Comparison of ENCODE assay signal across 9 cellular contexts in the genomic region with DNA sequence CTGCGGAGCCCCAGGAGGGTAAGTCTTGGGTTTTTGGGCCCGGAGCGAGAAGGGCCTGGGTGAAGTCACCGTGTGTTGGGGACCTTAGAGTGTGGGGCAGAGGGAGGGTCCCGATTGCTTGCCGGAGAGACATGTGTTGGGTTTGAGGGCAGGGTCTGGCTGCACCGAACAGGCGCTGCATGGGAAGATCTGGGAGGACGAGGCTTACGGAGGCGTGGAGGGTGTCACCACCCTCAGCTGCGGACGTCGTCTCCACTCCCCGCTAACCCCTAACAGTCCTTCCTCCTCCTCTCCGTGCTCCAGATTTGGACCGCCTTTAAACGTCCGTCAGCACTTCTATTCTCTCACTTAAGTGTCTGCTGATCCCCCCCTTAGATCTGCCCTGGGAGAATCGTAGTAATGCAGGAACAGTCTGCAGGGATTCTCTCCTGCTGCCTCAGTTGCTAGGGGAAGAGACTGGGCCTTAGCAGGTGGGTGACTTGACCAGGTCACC. TPM values are rescaled to one million over a fixed set of nuclear protein-coding genes. Genes with fewer than 3 reads are reported as not detected.
A peak's percentile ranks its signal among the peaks of the same experiment; 100 is the strongest.
DNase-seq lines count a peak whose midpoint lies in the region; ATAC-seq and TF ChIP-seq lines count a peak whose summit lies in the region.
"Not testable (repeated sequence)": the region's sequence is repeated elsewhere in the genome, so short reads cannot be mapped to it uniquely, and the experiment has no call there.
"Had no signal": no experiment of that assay in that cellular context is flagged by ENCODE, and none has a peak within 500 bp of the region (broad histone marks: within the 10 kb centered on the region; RNA-seq: fewer than 3 reads in every experiment).

No MANE protein-coding gene starts in this region.

- H3K9me3 ChIP-seq in MG63; mesodermal cell (ENCODE audit: control insufficient read depth, low read length); gastrocnemius medialis: not testable (repeated sequence)

- BruUV-seq in Calu3 (replicated peaks; lab: Mats Ljungman, UMichigan); MCF 10A (replicated peaks; lab: Mats Ljungman, UMichigan): not testable (repeated sequence)

- in situ Hi-C loops in gastrocnemius medialis (cut with MboI; ENCODE audit: low sequenced_read_pairs in 4 of 4): not testable (repeated sequence)

- not testable (repeated sequence) for ATAC-seq in foreskin keratinocyte, gastrocnemius medialis

- not testable (repeated sequence) for H3K9me3 Mint-ChIP-seq in Calu3 (ENCODE audit: low read depth, unreplicated experiment); MCF 10A (ENCODE audit: unreplicated experiment); type B pancreatic cell

- WGBS in mesodermal cell (ENCODE audit: insufficient coverage in 2 of 2), 2 experiments: 0% methylated on average over 8 of the region's 20 CpGs; no CpG with 5 or more reads in 1 of the 2 experiments

- CTCF ChIA-PET in Calu3 (lab: Charles Lee); MCF 10A (lab: Yijun Ruan, JAX): not testable (repeated sequence)

- H3K36me3 Mint-ChIP-seq in Calu3 (ENCODE audit: insufficient read depth, unreplicated experiment) (peaks cover 23% of the 10 kb centered on the region), MCF 10A (ENCODE audit: insufficient read depth, unreplicated experiment) (peaks cover 17% of the 10 kb centered on the region), type B pancreatic cell (peaks cover 11% of the 10 kb centered on the region)

- H3K27me3 ChIP-seq in MG63, foreskin keratinocyte, gastrocnemius medialis: not testable (repeated sequence)

- H3K27me3 Mint-ChIP-seq in Calu3 (ENCODE audit: unreplicated experiment); MCF 10A (ENCODE audit: insufficient read depth, unreplicated experiment); type B pancreatic cell: not testable (repeated sequence)

- not testable (repeated sequence) for TF ChIP-seq POLR2A in gastrocnemius medialis (IDR thresholded peaks at IDR 0.05)

- H3K4me3 Mint-ChIP-seq in Calu3 (ENCODE audit: low read depth, unreplicated experiment) (peak overlapping the region; percentile 97), MCF 10A (ENCODE audit: unreplicated experiment) (peak overlapping the region; percentile 84), type B pancreatic cell (peak overlapping the region; percentile 94)

- H3K27ac ChIP-seq in foreskin keratinocyte: peak overlapping the region; percentile 51
- not testable (repeated sequence) for H3K27ac ChIP-seq in mesodermal cell (ENCODE audit: low read depth, low read length, severe bottlenecking)
- peak overlapping the region; percentile 91 to 99 (median 97) for H3K27ac ChIP-seq in gastrocnemius medialis

- peak overlapping the region; percentile 33 for H3K27ac Mint-ChIP-seq in Calu3 (ENCODE audit: unreplicated experiment)
- H3K27ac Mint-ChIP-seq in MCF 10A (ENCODE audit: low read depth, unreplicated experiment): peak overlapping the region; percentile 87
- peak overlapping the region; percentile 58 for H3K27ac Mint-ChIP-seq in type B pancreatic cell

- POLR2A ChIA-PET in MCF 10A (lab: Yijun Ruan, JAX): not testable (repeated sequence)

- H3K4me1 ChIP-seq in foreskin keratinocyte; mesodermal cell (ENCODE audit: control insufficient read depth, insufficient read depth, low read length, poor library complexity, severe bottlenecking); gastrocnemius medialis: not testable (repeated sequence)

- not testable (repeated sequence) for H3K4me1 Mint-ChIP-seq in Calu3 (ENCODE audit: low read depth, unreplicated experiment); MCF 10A (ENCODE audit: insufficient read depth, unreplicated experiment); type B pancreatic cell (ENCODE audit: unreplicated experiment)

- intact Hi-C loops in Calu3 (cut with micrococcal nuclease; ENCODE audit: unreplicated experiment); MCF 10A (cut with micrococcal nuclease): not testable (repeated sequence)
- intact Hi-C loops in gastrocnemius medialis (cut with DNase I; ENCODE audit: low total_unique reads): loop anchor here (5.0 kb wide), 1 partner anchor 57 kb away; no protein-coding TSS in a partner anchor

- TF ChIP-seq CTCF in Calu3 (IDR thresholded peaks at IDR 0.05; ENCODE audit: unreplicated experiment); MCF 10A (IDR thresholded peaks at IDR 0.05; ENCODE audit: unreplicated experiment); foreskin keratinocyte (conservative IDR thresholded peaks at IDR 0.05); gastrocnemius medialis (IDR thresholded peaks at IDR 0.05 in 4 of 5, conservative IDR thresholded peaks at IDR 0.05 in 1 of 5); type B pancreatic cell (conservative IDR thresholded peaks at IDR 0.05): not testable (repeated sequence)

- H3K36me3 ChIP-seq in MG63, gastrocnemius medialis: not testable (repeated sequence)
- H3K36me3 ChIP-seq in mesodermal cell (ENCODE audit: control insufficient read depth, insufficient read depth, low read length): peaks cover 10% of the 10 kb centered on the region

- not testable (repeated sequence) for DNase-seq in Calu3; MCF 10A (ENCODE audit: unreplicated experiment); foreskin keratinocyte; gastrocnemius medialis; type B pancreatic cell (ENCODE audit: extremely low spot score, unreplicated experiment)
- peak; percentile 0 for DNase-seq in MG63
- peak; percentile 6 to 16 for DNase-seq in activated CD4-positive, alpha-beta T cell treated with anti-CD3 and anti-CD28 coated beads, Interleukin-2, amount 50 U/mL, for 48 hours

- H3K4me3 ChIP-seq in MG63 (peak overlapping the region; percentile 68), mesodermal cell (ENCODE audit: extremely low read depth, insufficient read depth, low read length, poor library complexity, severe bottlenecking) (peak overlapping the region; percentile 58), gastrocnemius medialis (peak overlapping the region; percentile 77 to 93 (median 89))

RNA-seq across cellular contexts. Expression of a gene that starts 8.2 kb away (rescaled TPM):
- total RNA-seq in Calu3 (2022) (not detected in 2 replicates), MCF 10A (2022) (not detected in 2 replicates), foreskin keratinocyte (not detected in 2 replicates), gastrocnemius medialis (not detected), type B pancreatic cell (ENCODE audit: low replicate concordance) (not detected in 2 replicates)
- not detected in 2 replicates for total RNA-seq in MG63 (2014; rRNA removed; shearing (Covaris generic); ENCODE audit: low replicate concordance)
- polyA plus RNA-seq in foreskin keratinocyte: not detected in 2 replicates
- not detected for polyA plus RNA-seq in mesodermal cell (2013, experiment 1 of 2)
- polyA plus RNA-seq in mesodermal cell (2013, experiment 2 of 2): not detected
- total RNA-seq: frontal cortex had no signal

RNA-seq across cellular contexts. Expression of a gene that starts 31.7 kb away (rescaled TPM):
- total RNA-seq in Calu3 (2022) (19.4 and 20.2 TPM in 2 replicates), MCF 10A (2022) (32.7 and 36.8 TPM in 2 replicates), foreskin keratinocyte (14.2 and 14.5 TPM in 2 replicates), gastrocnemius medialis (10 to 100 TPM in 3 of 4 donors, 1 to 10 TPM in 1; 6.1 to 22.1 (median 13.4) TPM), type B pancreatic cell (ENCODE audit: low replicate concordance) (28.2 and 34.0 TPM in 2 replicates)
- total RNA-seq in MG63 (2014; rRNA removed; shearing (Covaris generic); ENCODE audit: low replicate concordance): 7.6 and 16.2 TPM in 2 replicates
- 18.5 and 18.8 TPM in 2 replicates for polyA plus RNA-seq in foreskin keratinocyte
- 27.7 TPM for polyA plus RNA-seq in mesodermal cell (2013, experiment 1 of 2)
- polyA plus RNA-seq in mesodermal cell (2013, experiment 2 of 2): 25.4 TPM

Comparison
In these comparisons a context has a peak if more than half of its experiments do, and no peak if none do; other contexts are left out.
1. H3K27ac Mint-ChIP-seq: peak in every context shown above with its lines; median percentile 87 in MCF 10A; 58 in type B pancreatic cell; 33 in Calu3.